In genomic region chr17:45104497-45104896, GRCh38 we compare ENCODE assay signal across 1 cellular context.
TF ChIP-seq lines count a peak whose summit lies in the region.

No MANE protein-coding gene starts in this region.

TF ChIP-seq in K562, 482 proteins besides CTCF, POLR2A, EP300 and RAD21:
- TF ChIP-seq POLR2AphosphoS5 (IDR thresholded peaks at IDR 0.05; ENCODE audit: control insufficient read depth, insufficient read depth, low read depth, low read length) (peak; percentile 29; the same call in 1 of the 2 replicates), RAD51 (IDR thresholded peaks at IDR 0.05; ENCODE audit: borderline replicate concordance, low read depth) (no peak)
